Comparison of ENCODE assay signal across 35 cellular contexts in genomic region chr1:14855824-14856223, GRCh38.
"Had no signal": no experiment of that assay in that cellular context is flagged by ENCODE, and none has a peak within 500 bp of the region (broad histone marks: within the 10 kb centered on the region; RNA-seq: fewer than 3 reads in every experiment).

No MANE protein-coding gene starts in this region.

- H3K9me3 ChIP-seq: MG63 had no signal

- H3K9ac ChIP-seq: KMS-11 had no signal

- H3K4me3 ChIP-seq: MG63 had no signal

- H3K4me2 ChIP-seq: KMS-11 had no signal

- H3K36me3 ChIP-seq: MG63 had no signal

- H3K27me3 ChIP-seq: MG63 had no signal

- H3K27ac ChIP-seq: KMS-11 had no signal

- DNase-seq: Karpas-422, Kasumi-1, KG1, MM.1S, MV-4-11, NCI-H1048, NCI-H1092, NCI-H1092 treated with DMSO at 0.1 percent for 48 hours, NCI-H1105, NCI-H1105 treated with DMSO at 0.1 percent for 48 hours, NCI-H1417, NCI-H1417 treated with DMSO at 0.1 percent for 48 hours, NCI-H1436, NCI-H1436 treated with DMSO at 0.1 percent for 48 hours, NCI-H146, NCI-H1694, NCI-H1694 treated with DMSO at 0.1 percent for 48 hours, NCI-H187, NCI-H187 treated with DMSO at 0.1 percent for 48 hours, NCI-H1930, NCI-H2029, NCI-H2029 treated with DMSO at 0.1 percent for 48 hours, NCI-H2081, NCI-H2081 treated with DMSO at 0.1 percent for 48 hours, NCI-H2107, NCI-H2171, NCI-H2171 treated with DMSO at 0.1 percent for 48 hours, NCI-H2227 treated with DMSO at 0.1 percent for 48 hours, NCI-H226, NCI-H345, NCI-H446, NCI-H446 treated with DMSO at 0.1 percent for 48 hours, NCI-H510A had no signal
